In the genomic region with DNA sequence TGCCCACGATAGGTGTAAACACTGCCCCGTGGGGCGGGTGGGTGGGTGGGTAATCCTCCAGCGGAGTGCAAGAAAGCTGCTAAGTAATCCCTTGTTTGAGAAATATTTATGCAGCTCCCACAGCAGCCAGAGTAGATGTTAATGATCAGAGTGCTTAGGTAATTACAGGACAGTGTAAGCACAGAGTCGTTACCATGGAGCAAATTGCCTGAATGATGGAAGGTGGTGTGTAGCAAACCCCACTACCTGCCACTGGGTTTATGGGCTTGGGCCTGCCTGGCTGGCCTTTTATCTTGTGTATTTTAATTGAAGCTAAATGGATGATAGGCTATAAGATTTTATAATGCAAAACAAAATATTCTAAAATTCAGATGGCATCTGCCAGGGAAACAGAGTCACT, we compare ENCODE assay signal across 15 cellular contexts.
"Had no signal": no experiment of that assay in that cellular context is flagged by ENCODE, and none has a peak within 500 bp of the region (broad histone marks: within the 10 kb centered on the region; RNA-seq: fewer than 3 reads in every experiment).

No MANE protein-coding gene starts in this region.

- H3K4me3 ChIP-seq: adrenal gland, gastroesophageal sphincter, heart left ventricle, right atrium auricular region, tibial nerve had no signal

- ATAC-seq: activated CD4-positive, alpha-beta T cell treated with anti-CD3 and anti-CD28 coated beads for 36 hours; activated naive CD4-positive, alpha-beta T cell treated with anti-CD3 and anti-CD28 coated beads, Interleukin-2, amount 50 U/mL, for 72 hours; esophagus mucosa; gastroesophageal sphincter; heart left ventricle; stimulated activated naive CD8-positive, alpha-beta T cell treated with anti-CD3 and anti-CD28 coated beads, Interleukin-15, Interleukin-2, amounts not matched to agents 100 U/mL and 50 U/mL, for 24 hours; WTC11 had no signal

- DNase-seq: activated CD4-positive, alpha-beta T cell treated with anti-CD3 and anti-CD28 coated beads for 36 hours; activated CD4-positive, alpha-beta T cell treated with anti-CD3 and anti-CD28 coated beads, Interleukin-2, amount 50 U/mL, for 48 hours; activated gamma-delta T cell treated with Interleukin-2 at 50 U/mL for 16 hours; adrenal gland; cerebellar nuclear complex; effector CD8-positive, alpha-beta T cell; heart left ventricle; stimulated activated naive CD8-positive, alpha-beta T cell treated with anti-CD3 and anti-CD28 coated beads, Interleukin-15, Interleukin-2, amounts not matched to agents 100 U/mL and 50 U/mL, for 24 hours; substantia nigra had no signal

- H3K4me1 ChIP-seq: adrenal gland, heart left ventricle, right atrium auricular region had no signal

- H3K9me3 ChIP-seq: adrenal gland, gastroesophageal sphincter, heart left ventricle, right atrium auricular region, tibial nerve had no signal

- H3K27ac ChIP-seq: adrenal gland, heart left ventricle, right atrium auricular region, tibial nerve had no signal

- H3K27me3 ChIP-seq: adrenal gland, gastroesophageal sphincter, heart left ventricle, right atrium auricular region, tibial nerve had no signal
